Comparison of ENCODE assay signal across 8 cellular contexts in the genomic region with DNA sequence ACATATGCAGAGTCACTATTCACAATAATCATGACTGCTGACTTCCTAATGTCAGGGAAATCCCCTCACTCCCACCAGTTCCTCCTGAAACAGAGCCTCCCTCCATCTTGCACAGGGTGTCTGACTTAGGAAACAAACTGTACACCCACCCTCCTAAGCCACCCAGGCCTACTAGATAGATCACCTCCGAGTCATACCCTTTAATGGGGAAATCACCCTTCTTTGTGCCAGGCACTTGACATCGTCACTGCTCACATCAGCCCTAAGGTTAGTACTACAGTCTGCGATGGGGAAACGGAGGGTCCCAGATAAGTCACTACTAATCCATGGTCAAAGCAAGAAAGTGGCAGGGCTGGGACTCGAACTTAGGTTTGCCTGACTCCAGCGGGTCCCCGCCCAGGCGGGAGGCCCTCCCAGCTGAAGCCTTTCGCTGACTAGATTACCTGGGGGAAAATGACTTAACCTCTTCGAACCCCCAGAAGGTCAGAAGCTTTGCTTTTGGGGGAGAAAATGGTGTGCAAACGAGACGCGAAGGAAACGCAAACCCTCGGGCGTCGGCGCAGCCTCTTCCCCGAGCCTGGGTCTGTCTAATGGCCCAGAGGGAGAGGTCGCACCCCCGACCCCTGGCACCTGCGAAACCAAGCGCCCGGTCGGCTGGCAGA. TPM values are rescaled to one million over a fixed set of nuclear protein-coding genes. Genes with fewer than 3 reads are reported as not detected.
DNase-seq lines count a peak whose midpoint lies in the region; ATAC-seq and TF ChIP-seq lines count a peak whose summit lies in the region.

No MANE protein-coding gene starts in this region.

- DNase-seq in AML-193 (lab: John Stamatoyannopoulos, UW) (peak; percentile 48 to 68), LoVo (ENCODE audit: low spot score) (peak; percentile 30), coronary artery (ENCODE audit: low spot score) (no peak)
- DNase-seq in activated CD4-positive, alpha-beta T cell treated with anti-CD3 and anti-CD28 coated beads for 24 hours (ENCODE audit: low read depth in 2 of 2) = peak; percentile 74 to 77
- DNase-seq in stimulated activated effector memory CD8-positive, alpha-beta T cell treated with anti-CD3 and anti-CD28 coated beads, Interleukin-12 subunit alpha, Interleukin-12 subunit beta, amount 100 ng/mL, for 72 hours (ENCODE audit: low spot score in 2 of 2) = peak; percentile 72 to 94

- H3K9me3 ChIP-seq in mononuclear cell (ENCODE audit: low read depth, low read length) = no peaks in the 10 kb centered on the region

- H3K4me3 ChIP-seq in coronary artery (peak overlapping the region; percentile 92), mononuclear cell (ENCODE audit: low read length) (peak overlapping the region; percentile 87)

- H3K27me3 ChIP-seq in mononuclear cell (ENCODE audit: insufficient read depth, low read length) = no peaks in the 10 kb centered on the region

- H3K4me1 ChIP-seq in mononuclear cell (ENCODE audit: insufficient read depth, low read length) = peaks cover 52% of the 10 kb centered on the region

- peaks cover 46% of the 10 kb centered on the region for H3K4me1 Mint-ChIP-seq in stimulated activated effector memory CD8-positive, alpha-beta T cell treated with anti-CD3 and anti-CD28 coated beads, Interleukin-12 subunit alpha, Interleukin-12 subunit beta, amount 100 ng/mL, for 72 hours

- peak overlapping the region; percentile 85 to 97 for H3K27ac ChIP-seq in coronary artery

- TF ChIP-seq CTCF in coronary artery (IDR thresholded peaks at IDR 0.05) = no peak

- no peaks in the 10 kb centered on the region for H3K9me3 Mint-ChIP-seq in stimulated activated effector memory CD8-positive, alpha-beta T cell treated with anti-CD3 and anti-CD28 coated beads, Interleukin-12 subunit alpha, Interleukin-12 subunit beta, amount 100 ng/mL, for 72 hours

- H3K27ac Mint-ChIP-seq in stimulated activated effector memory CD8-positive, alpha-beta T cell treated with anti-CD3 and anti-CD28 coated beads, Interleukin-12 subunit alpha, Interleukin-12 subunit beta, amount 100 ng/mL, for 72 hours = peak overlapping the region; percentile 100

- ATAC-seq in GM19324 (IDR thresholded peaks at IDR 0.05; ENCODE audit: low FRiP score, unreplicated experiment) = peak; percentile 4
- ATAC-seq in stimulated activated effector memory CD8-positive, alpha-beta T cell treated with anti-CD3 and anti-CD28 coated beads, Interleukin-12 subunit alpha, Interleukin-12 subunit beta, amount 100 ng/mL, for 72 hours = peak; percentile 83
- ATAC-seq in HG03025 (IDR thresholded peaks at IDR 0.05; ENCODE audit: low FRiP score, unreplicated experiment) = no peak

- peaks cover 57% of the 10 kb centered on the region for H3K36me3 Mint-ChIP-seq in stimulated activated effector memory CD8-positive, alpha-beta T cell treated with anti-CD3 and anti-CD28 coated beads, Interleukin-12 subunit alpha, Interleukin-12 subunit beta, amount 100 ng/mL, for 72 hours

- peak overlapping the region; percentile 99 for H3K4me3 Mint-ChIP-seq in stimulated activated effector memory CD8-positive, alpha-beta T cell treated with anti-CD3 and anti-CD28 coated beads, Interleukin-12 subunit alpha, Interleukin-12 subunit beta, amount 100 ng/mL, for 72 hours

RNA-seq across cellular contexts. Expression of a gene that starts 3.4 kb away (rescaled TPM):
- 95.9 TPM for total RNA-seq in mononuclear cell

RNA-seq across cellular contexts. Expression of a gene that starts 26.9 kb away (rescaled TPM):
- total RNA-seq in mononuclear cell = 0.63 TPM

RNA-seq across cellular contexts. Expression of a gene that starts 28.5 kb away (rescaled TPM):
- 1.8 TPM for total RNA-seq in mononuclear cell

RNA-seq across cellular contexts. Expression of a gene that starts 46.5 kb away (rescaled TPM):
- not detected for total RNA-seq in mononuclear cell

RNA-seq across cellular contexts. Expression of a gene that starts 50.9 kb away (rescaled TPM):
- 95.5 TPM for total RNA-seq in mononuclear cell
